8 cellular contexts compared by ENCODE assay signal in the genomic region with DNA sequence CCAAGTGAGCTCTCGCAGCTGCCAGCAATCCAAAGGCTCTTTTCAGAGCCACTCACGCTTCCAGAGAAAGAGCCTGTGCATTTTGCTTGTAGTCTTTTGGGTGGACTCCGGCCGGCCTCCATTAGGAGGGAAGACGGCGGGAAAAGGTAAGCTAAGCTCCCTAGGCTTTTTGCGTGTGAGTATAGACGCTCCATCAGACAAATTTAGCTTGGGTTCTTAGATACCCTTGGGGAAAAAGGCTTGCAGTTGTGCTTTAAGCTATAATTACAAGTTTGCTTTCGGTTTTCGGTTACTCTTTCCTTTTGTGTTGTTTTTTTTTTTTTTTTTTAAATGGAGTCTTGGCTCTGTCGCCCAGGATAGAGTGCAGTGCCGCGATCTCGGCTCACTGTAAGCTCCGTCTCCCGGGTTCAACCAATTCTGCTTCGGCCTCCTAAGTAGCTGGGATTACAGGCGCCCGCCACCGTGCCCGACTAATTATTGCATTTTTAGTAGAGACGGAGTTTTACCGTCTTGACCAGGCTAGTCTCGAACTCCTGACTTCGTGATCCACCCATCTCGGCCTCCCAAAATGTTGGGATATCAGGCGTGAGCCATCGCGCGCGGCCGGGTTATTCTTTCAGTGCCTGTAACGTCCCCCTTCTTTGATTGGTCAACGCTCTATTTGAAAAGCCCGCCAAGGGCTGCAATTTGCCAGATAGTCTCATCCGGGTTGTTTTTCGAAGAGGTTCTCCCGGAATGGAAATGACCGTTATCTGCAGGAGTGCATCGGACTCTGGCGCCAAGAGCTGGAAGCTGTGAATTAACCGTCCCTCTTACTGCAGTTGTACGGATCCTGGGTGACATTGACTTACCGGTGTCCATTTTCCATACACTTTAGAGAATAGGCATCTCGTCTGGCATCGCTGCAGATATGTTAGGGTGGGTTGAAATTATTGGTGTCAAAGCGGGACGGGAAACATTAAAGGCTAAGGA. TPM values are rescaled to one million over a fixed set of nuclear protein-coding genes. Genes with fewer than 3 reads are reported as not detected.
A peak's percentile ranks its signal among the peaks of the same experiment; 100 is the strongest.
DNase-seq lines count a peak whose midpoint lies in the region; ATAC-seq, FAIRE-seq and TF ChIP-seq lines count a peak whose summit lies in the region.

No MANE protein-coding gene starts in this region.

- H3K27ac Mint-ChIP-seq in activated naive CD8-positive, alpha-beta T cell treated with anti-CD3 and anti-CD28 coated beads, Interleukin-2, amount 50 U/mL, for 24 hours = no peak overlapping the region

- TF ChIP-seq CTCF in ovary (IDR thresholded peaks at IDR 0.05) (no peak), upper lobe of left lung (IDR thresholded peaks at IDR 0.05) (no peak)

- TF ChIP-seq EP300 in ovary (IDR thresholded peaks at IDR 0.05) = no peak
- TF ChIP-seq EP300 in upper lobe of left lung (IDR thresholded peaks at IDR 0.05) = no peak

- no peaks in the 10 kb centered on the region for H3K9me3 Mint-ChIP-seq in activated naive CD8-positive, alpha-beta T cell treated with anti-CD3 and anti-CD28 coated beads, Interleukin-2, amount 50 U/mL, for 24 hours

- H3K4me1 Mint-ChIP-seq in activated naive CD8-positive, alpha-beta T cell treated with anti-CD3 and anti-CD28 coated beads, Interleukin-2, amount 50 U/mL, for 24 hours = peaks cover 39% of the 10 kb centered on the region

- peak; percentile 84 for DNase-seq in NCI-H1092 (lab: John Stamatoyannopoulos, UW)
- peak; percentile 79 for DNase-seq in activated naive CD8-positive, alpha-beta T cell treated with anti-CD3 and anti-CD28 coated beads, Interleukin-2, amount 50 U/mL, for 24 hours
- DNase-seq in Right ventricle myocardium superior = peak; percentile 88
- DNase-seq in ovary = peak; percentile 74 to 83 (median 80)
- DNase-seq in upper lobe of left lung = peak; percentile 76 to 88

- 0 to 1% (median 0%) methylated on average over 48 of the region's 48 CpGs for WGBS in ovary, 3 donors
- WGBS in upper lobe of left lung, 2 donors = 0 to 2% methylated on average over 48 of the region's 48 CpGs

- FAIRE-seq in G401.6 (lab: Jason Lieb, UNC) = peak; percentile 74

- H3K27me3 Mint-ChIP-seq in activated naive CD8-positive, alpha-beta T cell treated with anti-CD3 and anti-CD28 coated beads, Interleukin-2, amount 50 U/mL, for 24 hours = no peaks in the 10 kb centered on the region

- H3K4me1 ChIP-seq in ovary (ENCODE audit: insufficient read depth) (peaks cover 15% of the 10 kb centered on the region), upper lobe of left lung (peaks cover 11 to 53% (median 18%) of the 10 kb centered on the region in 4 donors)

- intact Hi-C loops in Right ventricle myocardium superior (cut with DNase I) = loop anchor here (10.0 kb wide), 1 partner anchor 389 kb away; no protein-coding TSS in a partner anchor
- intact Hi-C loops in ovary (cut with DNase I) = loop anchor here in 3 of 4 donors (2.0 to 10.0 kb wide), 5 partner anchors 121 to 739 kb away; no protein-coding TSS in a partner anchor

- H3K27me3 ChIP-seq in ovary (no peaks in the 10 kb centered on the region), upper lobe of left lung (peaks cover 0 to 3% (median 0%) of the 10 kb centered on the region in 4 donors)

- H3K36me3 ChIP-seq in ovary = no peaks in the 10 kb centered on the region
- no peaks in the 10 kb centered on the region for H3K36me3 ChIP-seq in upper lobe of left lung

- TF ChIP-seq POLR2A in ovary (IDR thresholded peaks at IDR 0.05) (no peak), upper lobe of left lung (IDR thresholded peaks at IDR 0.05) (no peak)

- H3K9me3 ChIP-seq in ovary (no peaks in the 10 kb centered on the region), upper lobe of left lung (no peaks in the 10 kb centered on the region)

- H3K27ac ChIP-seq in ovary (peak overlapping the region in 1 of 2 donors; percentile 82), upper lobe of left lung (peak overlapping the region; percentile 66 to 91 (median 83))

- no peak overlapping the region for H3K4me3 Mint-ChIP-seq in activated naive CD8-positive, alpha-beta T cell treated with anti-CD3 and anti-CD28 coated beads, Interleukin-2, amount 50 U/mL, for 24 hours

- H3K4me3 ChIP-seq in ovary (peak overlapping the region; percentile 59), upper lobe of left lung (peak overlapping the region; percentile 50 to 68 (median 61))

- peaks cover 3% of the 10 kb centered on the region for H3K36me3 Mint-ChIP-seq in activated naive CD8-positive, alpha-beta T cell treated with anti-CD3 and anti-CD28 coated beads, Interleukin-2, amount 50 U/mL, for 24 hours (ENCODE audit: low read depth)

- ATAC-seq in SK-N-SH treated with all-trans-retinoic acid at 6 μM for 48 hours = peak; percentile 39
- ATAC-seq in activated naive CD8-positive, alpha-beta T cell treated with anti-CD3 and anti-CD28 coated beads, Interleukin-2, amount 50 U/mL, for 24 hours = no peak
- peak; percentile 94 for ATAC-seq in Right ventricle myocardium superior (ENCODE audit: poor library complexity)
- peak; percentile 85 to 90 for ATAC-seq in upper lobe of left lung (ENCODE audit: low FRiP score in 2 of 2)
- no peak for ATAC-seq in GM18858 (IDR thresholded peaks at IDR 0.05; ENCODE audit: unreplicated experiment)

TF ChIP-seq in SK-N-SH treated with all-trans-retinoic acid at 6 μM for 48 hours, 23 proteins besides CTCF, POLR2A, EP300 and RAD21:
- TF ChIP-seq ZNF8 (CRISPR knock-in tag; IDR thresholded peaks at IDR 0.05) (peak; percentile 40; the same call in 1 of the 2 replicates), SNAI2 (CRISPR knock-in tag; IDR thresholded peaks at IDR 0.05) (no peak), ISL1 (CRISPR knock-in tag; IDR thresholded peaks at IDR 0.05) (no peak), PPARA (CRISPR knock-in tag; IDR thresholded peaks at IDR 0.05; ENCODE audit: borderline replicate concordance) (no peak), TOX (CRISPR knock-in tag; IDR thresholded peaks at IDR 0.05; ENCODE audit: borderline replicate concordance) (no peak)
- TF ChIP-seq, protein P1, sequence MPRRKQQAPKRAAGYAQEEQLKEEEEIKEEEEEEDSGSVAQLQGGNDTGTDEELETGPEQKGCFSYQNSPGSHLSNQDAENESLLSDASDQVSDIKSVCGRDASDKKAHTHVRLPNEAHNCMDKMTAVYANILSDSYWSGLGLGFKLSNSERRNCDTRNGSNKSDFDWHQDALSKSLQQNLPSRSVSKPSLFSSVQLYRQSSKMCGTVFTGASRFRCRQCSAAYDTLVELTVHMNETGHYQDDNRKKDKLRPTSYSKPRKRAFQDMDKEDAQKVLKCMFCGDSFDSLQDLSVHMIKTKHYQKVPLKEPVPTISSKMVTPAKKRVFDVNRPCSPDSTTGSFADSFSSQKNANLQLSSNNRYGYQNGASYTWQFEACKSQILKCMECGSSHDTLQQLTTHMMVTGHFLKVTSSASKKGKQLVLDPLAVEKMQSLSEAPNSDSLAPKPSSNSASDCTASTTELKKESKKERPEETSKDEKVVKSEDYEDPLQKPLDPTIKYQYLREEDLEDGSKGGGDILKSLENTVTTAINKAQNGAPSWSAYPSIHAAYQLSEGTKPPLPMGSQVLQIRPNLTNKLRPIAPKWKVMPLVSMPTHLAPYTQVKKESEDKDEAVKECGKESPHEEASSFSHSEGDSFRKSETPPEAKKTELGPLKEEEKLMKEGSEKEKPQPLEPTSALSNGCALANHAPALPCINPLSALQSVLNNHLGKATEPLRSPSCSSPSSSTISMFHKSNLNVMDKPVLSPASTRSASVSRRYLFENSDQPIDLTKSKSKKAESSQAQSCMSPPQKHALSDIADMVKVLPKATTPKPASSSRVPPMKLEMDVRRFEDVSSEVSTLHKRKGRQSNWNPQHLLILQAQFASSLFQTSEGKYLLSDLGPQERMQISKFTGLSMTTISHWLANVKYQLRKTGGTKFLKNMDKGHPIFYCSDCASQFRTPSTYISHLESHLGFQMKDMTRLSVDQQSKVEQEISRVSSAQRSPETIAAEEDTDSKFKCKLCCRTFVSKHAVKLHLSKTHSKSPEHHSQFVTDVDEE (CRISPR knock-in tag; IDR thresholded peaks at IDR 0.05) = no peak

RNA-seq across cellular contexts. Expression of a gene that starts 18.1 kb away (rescaled TPM):
- total RNA-seq in Right ventricle myocardium superior (not detected), ovary (not detected), upper lobe of left lung (not detected)
- polyA plus RNA-seq in ovary = not detected

Comparison
In these comparisons a context has a peak if more than half of its experiments do, and no peak if none do; other contexts are left out.
1. ATAC-seq: peak in SK-N-SH treated with all-trans-retinoic acid at 6 μM for 48 hours (single experiment), Right ventricle myocardium superior (single experiment) and upper lobe of left lung (2 of 2); none in activated naive CD8-positive, alpha-beta T cell treated with anti-CD3 and anti-CD28 coated beads, Interleukin-2, amount 50 U/mL, for 24 hours (single experiment) and GM18858 (single experiment).
2. Peak in every context shown above with its lines, with median percentiles within 50 percentile points of each other: DNase-seq.